Comparison of ENCODE assay signal across 10 cellular contexts in the genomic region with DNA sequence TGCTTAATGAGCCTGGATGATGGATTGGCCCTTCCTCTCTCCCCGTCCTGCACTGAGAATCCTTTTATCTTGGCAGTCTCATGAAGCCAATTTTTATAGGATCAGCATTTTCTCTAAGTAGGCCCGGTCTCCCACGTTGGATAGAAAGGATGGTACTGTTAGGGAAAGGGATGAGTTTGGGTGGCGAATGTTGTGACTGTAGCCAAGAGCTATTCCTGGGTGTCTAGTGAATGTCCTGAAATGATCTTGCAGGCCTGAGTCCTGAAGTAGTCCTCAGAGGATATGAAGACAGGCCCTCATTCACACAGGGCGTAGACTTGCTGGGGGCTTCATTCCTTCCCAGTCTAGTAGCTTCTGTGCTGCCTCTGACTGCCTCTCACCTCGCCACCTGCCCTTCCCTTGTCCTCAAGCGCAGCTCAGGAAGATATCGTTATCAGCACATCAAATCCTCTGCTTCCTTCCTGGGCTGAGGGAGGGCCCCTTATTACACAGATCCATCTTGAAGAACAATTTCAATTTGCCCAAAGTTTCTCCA. TPM values are rescaled to one million over a fixed set of nuclear protein-coding genes. Genes with fewer than 3 reads are reported as not detected.
DNase-seq lines count a peak whose midpoint lies in the region; ATAC-seq, FAIRE-seq and TF ChIP-seq lines count a peak whose summit lies in the region.
"Had no signal": no experiment of that assay in that cellular context is flagged by ENCODE, and none has a peak within 500 bp of the region (broad histone marks: within the 10 kb centered on the region; RNA-seq: fewer than 3 reads in every experiment).

No MANE protein-coding gene starts in this region.

- H3K36me3 ChIP-seq in astrocyte (ENCODE audit: insufficient read depth, low read length) = peaks cover 42% of the 10 kb centered on the region
- peaks cover 0 to 10% of the 10 kb centered on the region in 2 donors for H3K36me3 ChIP-seq in left lung
- H3K36me3 ChIP-seq in stomach smooth muscle (ENCODE audit: control insufficient read depth in 2 of 2, insufficient read depth in 2 of 2, low read length in 2 of 2) = peaks cover 0 to 28% of the 10 kb centered on the region in 2 donors

- H3K27ac Mint-ChIP-seq in T-helper 2 cell treated with Interferon-gamma antibody and Interleukin-4, amounts not matched to agents 5 μg/mL and 100 μg/mL, for 36 hours = peak overlapping the region; percentile 41
- peak overlapping the region; percentile 4 for H3K27ac Mint-ChIP-seq in astrocyte (ENCODE audit: unreplicated experiment)

- H3K4me1 ChIP-seq in astrocyte (ENCODE audit: insufficient read depth, low read length) = peaks cover 7% of the 10 kb centered on the region
- H3K4me1 ChIP-seq in left lung = peaks cover 29 to 48% of the 10 kb centered on the region in 2 donors
- peaks cover 42% of the 10 kb centered on the region for H3K4me1 ChIP-seq in stomach smooth muscle (ENCODE audit: control insufficient read depth, insufficient read depth, low read length)

- TF ChIP-seq CTCF in astrocyte (IDR thresholded peaks at IDR 0.05; ENCODE audit: insufficient read depth, low read depth, low read length) (no peak), left lung (IDR thresholded peaks at IDR 0.05) (no peak)

- intact Hi-C loops in left lung (cut with DNase I) = no loop called here

- peaks cover 83% of the 10 kb centered on the region for H4K20me1 ChIP-seq in astrocyte (ENCODE audit: insufficient read depth, low read length)

- no peaks in the 10 kb centered on the region for H3K27me3 ChIP-seq in astrocyte (ENCODE audit: insufficient read depth, low read length)
- H3K27me3 ChIP-seq in left lung = no peaks in the 10 kb centered on the region
- H3K27me3 ChIP-seq in stomach smooth muscle (ENCODE audit: control insufficient read depth in 1 of 2, insufficient read depth in 2 of 2, low read length in 2 of 2) = no peaks in the 10 kb centered on the region

- no peak overlapping the region for H3K9ac ChIP-seq in astrocyte (ENCODE audit: low read length)
- no peak overlapping the region for H3K9ac ChIP-seq in stomach smooth muscle (ENCODE audit: low read length in 2 of 2)

- H3K36me3 Mint-ChIP-seq in T-helper 2 cell treated with Interferon-gamma antibody and Interleukin-4, amounts not matched to agents 5 μg/mL and 100 μg/mL, for 36 hours (ENCODE audit: low read depth) = peaks cover 74% of the 10 kb centered on the region
- peaks cover 41% of the 10 kb centered on the region for H3K36me3 Mint-ChIP-seq in astrocyte (ENCODE audit: low read depth, unreplicated experiment)

- H3K4me3 ChIP-seq in astrocyte (ENCODE audit: insufficient read depth, low read depth, low read length) (no peak overlapping the region), left lung (no peak overlapping the region), stomach smooth muscle (ENCODE audit: low read length in 2 of 2) (peak overlapping the region in 1 of 2 donors; percentile 15)

- no peak overlapping the region for H2AFZ ChIP-seq in astrocyte (ENCODE audit: low read depth, low read length)

- H3K4me2 ChIP-seq in astrocyte (ENCODE audit: low read length) = no peak overlapping the region

- peaks cover 51% of the 10 kb centered on the region for H3K4me1 Mint-ChIP-seq in T-helper 2 cell treated with Interferon-gamma antibody and Interleukin-4, amounts not matched to agents 5 μg/mL and 100 μg/mL, for 36 hours (ENCODE audit: low read depth)
- peaks cover 6% of the 10 kb centered on the region for H3K4me1 Mint-ChIP-seq in astrocyte (ENCODE audit: low read depth, unreplicated experiment)

- no peaks in the 10 kb centered on the region for H3K9me3 Mint-ChIP-seq in T-helper 2 cell treated with Interferon-gamma antibody and Interleukin-4, amounts not matched to agents 5 μg/mL and 100 μg/mL, for 36 hours
- H3K9me3 Mint-ChIP-seq in astrocyte (ENCODE audit: unreplicated experiment) = no peaks in the 10 kb centered on the region

- FAIRE-seq in astrocyte (lab: Jason Lieb, UNC) = no peak

- H3K27ac ChIP-seq in astrocyte (ENCODE audit: low read depth, low read length) (no peak overlapping the region), left lung (peak overlapping the region; percentile 51 to 72), stomach smooth muscle (ENCODE audit: low read length) (peak overlapping the region; percentile 55)

- no peak for DNase-seq in T-helper 2 cell treated with Interferon-gamma antibody and Interleukin-4, amounts not matched to agents 5 μg/mL and 100 μg/mL, for 36 hours (ENCODE audit: low spot score)
- DNase-seq in T-helper 2 cell (no peak), astrocyte (ENCODE audit: low read depth) (no peak), left lung (no peak)
- DNase-seq: dermis blood vessel endothelial cell, posterior cingulate gyrus had no signal

- no peaks in the 10 kb centered on the region for H3K27me3 Mint-ChIP-seq in T-helper 2 cell treated with Interferon-gamma antibody and Interleukin-4, amounts not matched to agents 5 μg/mL and 100 μg/mL, for 36 hours (ENCODE audit: low read depth)
- no peaks in the 10 kb centered on the region for H3K27me3 Mint-ChIP-seq in astrocyte (ENCODE audit: low read depth, unreplicated experiment)

- H3K9me3 ChIP-seq in astrocyte (ENCODE audit: insufficient read depth, low read depth, low read length) = no peaks in the 10 kb centered on the region
- no peaks in the 10 kb centered on the region for H3K9me3 ChIP-seq in left lung
- H3K9me3 ChIP-seq in stomach smooth muscle (ENCODE audit: control insufficient read depth in 2 of 2, low read length in 2 of 2) = no peaks in the 10 kb centered on the region

- peaks cover 92% of the 10 kb centered on the region for H3K79me2 ChIP-seq in astrocyte (ENCODE audit: insufficient read depth, low read length)

- peak; percentile 3 for ATAC-seq in left lung
- ATAC-seq in GM21529 (IDR thresholded peaks at IDR 0.05; ENCODE audit: unreplicated experiment) = no peak
- ATAC-seq in GM19324 (IDR thresholded peaks at IDR 0.05; ENCODE audit: low FRiP score, unreplicated experiment) = no peak
- no peak for ATAC-seq in HG02852 (IDR thresholded peaks at IDR 0.05; ENCODE audit: unreplicated experiment)

- H3K4me3 Mint-ChIP-seq in T-helper 2 cell treated with Interferon-gamma antibody and Interleukin-4, amounts not matched to agents 5 μg/mL and 100 μg/mL, for 36 hours = peak overlapping the region; percentile 5
- H3K4me3 Mint-ChIP-seq in astrocyte (ENCODE audit: unreplicated experiment) = no peak overlapping the region

RNA-seq across cellular contexts. Expression of a gene that starts 8.9 kb away (rescaled TPM):
- total RNA-seq in astrocyte (51.7 and 63.7 TPM in 2 replicates), left lung (100 to 1,000 TPM; 119 to 256 TPM)
